ENCODE assay signal across 8 cellular contexts in genomic region chr12:53751336-53752191, GRCh38. TPM values are rescaled to one million over a fixed set of nuclear protein-coding genes. Genes with fewer than 3 reads are reported as not detected.
A peak's percentile ranks its signal among the peaks of the same experiment; 100 is the strongest.
DNase-seq lines count a peak whose midpoint lies in the region; TF ChIP-seq lines count a peak whose summit lies in the region.

CISTR (minus strand) TSS chr12:53751979.

- TF ChIP-seq CTCF in astrocyte of the cerebellum (IDR thresholded peaks at IDR 0.05; ENCODE audit: low read depth, low read length, missing control alignments) (no peak), kidney epithelial cell (IDR thresholded peaks at IDR 0.05; ENCODE audit: insufficient read depth, low read length, poor library complexity, severe bottlenecking) (no peak)

- peak within 1 kb of the TSS; percentile 51 to 60 for H3K9ac ChIP-seq in stomach smooth muscle (ENCODE audit: low read length in 2 of 2)

- no peaks in the 10 kb centered on the region for H3K9me3 ChIP-seq in stomach smooth muscle (ENCODE audit: control insufficient read depth in 2 of 2, low read length in 2 of 2)

- peak within 1 kb of the TSS; percentile 71 for H3K27ac ChIP-seq in stomach smooth muscle (ENCODE audit: low read length)

- H3K27me3 ChIP-seq in kidney epithelial cell (ENCODE audit: control insufficient read depth, insufficient read depth, low read length), result peaks cover 90% of the 10 kb centered on the region
- peaks cover 11 to 18% of the 10 kb centered on the region in 2 donors for H3K27me3 ChIP-seq in stomach smooth muscle (ENCODE audit: control insufficient read depth in 1 of 2, insufficient read depth in 2 of 2, low read length in 2 of 2)

- in situ Hi-C loops in astrocyte of the cerebellum (cut with HindIII; ENCODE audit: low sequenced_read_pairs), result loop anchor here (25.0 kb wide), 1 partner anchor 436 kb away; the partner anchor contains the start of gene SMUG1

- H3K36me3 ChIP-seq in kidney epithelial cell (ENCODE audit: control insufficient read depth, insufficient read depth, low read length), result no peaks in the 10 kb centered on the region
- no peaks in the 10 kb centered on the region for H3K36me3 ChIP-seq in stomach smooth muscle (ENCODE audit: control insufficient read depth in 2 of 2, insufficient read depth in 2 of 2, low read length in 2 of 2)

- H3K4me1 ChIP-seq in stomach smooth muscle (ENCODE audit: control insufficient read depth, insufficient read depth, low read length), result peaks cover 39% of the 10 kb centered on the region

- DNase-seq in stimulated activated CD4-positive, alpha-beta T cell treated with anti-CD3 and anti-CD28 coated beads, Interleukin-4, amount 100 ng/mL, for 24 hours, result peak; percentile 18
- no peak for DNase-seq in stimulated activated CD4-positive, alpha-beta T cell treated with anti-CD3 and anti-CD28 coated beads, Interleukin-12 subunit alpha, Interleukin-12 subunit beta, amount 100 ng/mL, for 4 hours
- DNase-seq in NCI-H1694 (lab: John Stamatoyannopoulos, UW) (peak; percentile 35), astrocyte of the cerebellum (ENCODE audit: low read depth) (no peak), kidney epithelial cell (ENCODE audit: low read depth) (no peak), superior temporal gyrus (ENCODE audit: extremely low spot score) (no peak), NCI-H128 (lab: John Stamatoyannopoulos, UW; ENCODE audit: unreplicated experiment) (no peak)

- peak within 1 kb of the TSS; percentile 32 for H3K4me3 ChIP-seq in astrocyte of the cerebellum (ENCODE audit: low read depth, low read length)
- peak within 1 kb of the TSS; percentile 31 for H3K4me3 ChIP-seq in kidney epithelial cell (ENCODE audit: low read depth, low read length)
- peak within 1 kb of the TSS; percentile 61 to 79 for H3K4me3 ChIP-seq in stomach smooth muscle (ENCODE audit: low read length in 2 of 2)

RNA-seq across cellular contexts. Expression of gene CISTR, which starts in this region (rescaled TPM):
- not detected in 2 replicates for total RNA-seq in kidney epithelial cell

Comparison
In these comparisons a context has a peak if more than half of its experiments do, and no peak if none do; other contexts are left out.
1. DNase-seq: peak in stimulated activated CD4-positive, alpha-beta T cell treated with anti-CD3 and anti-CD28 coated beads, Interleukin-4, amount 100 ng/mL, for 24 hours (single experiment) and NCI-H1694 (single experiment); none in stimulated activated CD4-positive, alpha-beta T cell treated with anti-CD3 and anti-CD28 coated beads, Interleukin-12 subunit alpha, Interleukin-12 subunit beta, amount 100 ng/mL, for 4 hours (single experiment), astrocyte of the cerebellum (single experiment), kidney epithelial cell (single experiment), superior temporal gyrus (single experiment) and NCI-H128 (single experiment).
2. Peak in every context shown above with its lines, with median percentiles within 50 percentile points of each other: H3K4me3 ChIP-seq.